21 cellular contexts compared by ENCODE assay signal in genomic region chr5:149724884-149725283, GRCh38. TPM values are rescaled to one million over a fixed set of nuclear protein-coding genes. Genes with fewer than 3 reads are reported as not detected.
DNase-seq lines count a peak whose midpoint lies in the region; ATAC-seq and TF ChIP-seq lines count a peak whose summit lies in the region.
"Had no signal": no experiment of that assay in that cellular context is flagged by ENCODE, and none has a peak within 500 bp of the region (broad histone marks: within the 10 kb centered on the region; RNA-seq: fewer than 3 reads in every experiment).

No MANE protein-coding gene starts in this region.

- H4K20me1 ChIP-seq in GM23338 (replicated peaks; ENCODE audit: insufficient read depth), result no peaks in the 10 kb centered on the region

- peak; percentile 37 for DNase-seq in activated CD8-positive, alpha-beta memory T cell treated with anti-CD3 and anti-CD28 coated beads, Interleukin-2, amount 50 U/mL, for 48 hours
- DNase-seq in activated CD8-positive, alpha-beta memory T cell treated with anti-CD3 and anti-CD28 coated beads, Interleukin-2, amount 50 U/mL, for 4 hours, result no peak
- no peak for DNase-seq in GM23338 (ENCODE audit: low spot score)
- no peak for DNase-seq in activated T-helper 2 cell treated with anti-CD3 and anti-CD28 coated beads, Interferon-gamma antibody, Interleukin-2, Interleukin-4, amounts not matched to agents 10 μg/mL and 5 μg/mL and 100 μg/mL, durations not matched to agents 14 hours and 24 hours and 36 hours (ENCODE audit: low spot score)
- DNase-seq in mucosa of gallbladder (ENCODE audit: low spot score), result peak; percentile 57
- no peak for DNase-seq in lower lobe of right lung
- no peak for DNase-seq in middle frontal gyrus (ENCODE audit: extremely low spot score, low spot score)
- DNase-seq in activated T-helper 1 cell treated with anti-CD3 and anti-CD28 coated beads, Interleukin-12 subunit alpha, Interleukin-12 subunit beta, Interleukin-2, Interleukin-4 antibody, amounts not matched to agents 30 ng/mL and 10 ng/mL and 1 ng/mL, durations not matched to agents 14 hours and 24 hours and 36 hours (ENCODE audit: low spot score), result no peak
- DNase-seq: activated effector memory CD4-positive, alpha-beta T cell treated with anti-CD3 and anti-CD28 coated beads, Interleukin-2, amount 50 U/mL, for 16 hours; esophagus squamous epithelium; GDM1; IMR-90; kidney glomerular epithelial cell; mesenchymal stem cell; natural killer cell; ovary; sigmoid colon; SJCRH30; WERI-Rb-1 had no signal

- peaks cover 6% of the 10 kb centered on the region; the same call in 2 of the 3 replicates for H3K4me1 Mint-ChIP-seq in GM23338
- H3K4me1 Mint-ChIP-seq in activated T-helper 2 cell treated with anti-CD3 and anti-CD28 coated beads, Interferon-gamma antibody, Interleukin-2, Interleukin-4, amounts not matched to agents 10 μg/mL and 5 μg/mL and 100 μg/mL, durations not matched to agents 14 hours and 24 hours and 36 hours (ENCODE audit: low read depth), result peaks cover 9% of the 10 kb centered on the region
- H3K4me1 Mint-ChIP-seq in activated T-helper 1 cell treated with anti-CD3 and anti-CD28 coated beads, Interleukin-12 subunit alpha, Interleukin-12 subunit beta, Interleukin-2, Interleukin-4 antibody, amounts not matched to agents 30 ng/mL and 10 ng/mL and 1 ng/mL, durations not matched to agents 14 hours and 24 hours and 36 hours (ENCODE audit: low read depth), result peaks cover 12% of the 10 kb centered on the region
- H3K4me1 Mint-ChIP-seq: natural killer cell had no signal

- no peak overlapping the region for H3K4me2 ChIP-seq in GM23338

- H3K4me3 ChIP-seq in GM23338, result no peak overlapping the region
- no peak overlapping the region for H3K4me3 ChIP-seq in lower lobe of right lung
- H3K4me3 ChIP-seq: esophagus squamous epithelium, ovary, sigmoid colon, SJCRH30 had no signal

- no peaks in the 10 kb centered on the region for H3K9me3 ChIP-seq in lower lobe of right lung
- H3K9me3 ChIP-seq: esophagus squamous epithelium, ovary, sigmoid colon, SJCRH30 had no signal

- H3K27ac Mint-ChIP-seq in GM23338, result no peak overlapping the region
- H3K27ac Mint-ChIP-seq in activated T-helper 2 cell treated with anti-CD3 and anti-CD28 coated beads, Interferon-gamma antibody, Interleukin-2, Interleukin-4, amounts not matched to agents 10 μg/mL and 5 μg/mL and 100 μg/mL, durations not matched to agents 14 hours and 24 hours and 36 hours, result peak overlapping the region; percentile 28
- H3K27ac Mint-ChIP-seq in activated T-helper 1 cell treated with anti-CD3 and anti-CD28 coated beads, Interleukin-12 subunit alpha, Interleukin-12 subunit beta, Interleukin-2, Interleukin-4 antibody, amounts not matched to agents 30 ng/mL and 10 ng/mL and 1 ng/mL, durations not matched to agents 14 hours and 24 hours and 36 hours, result no peak overlapping the region
- H3K27ac Mint-ChIP-seq: natural killer cell had no signal

- H3F3A ChIP-seq in GM23338 (replicated peaks; ENCODE audit: low read depth), result no peaks in the 10 kb centered on the region

- H3K36me3 ChIP-seq in GM23338 (ENCODE audit: insufficient read depth) (no peaks in the 10 kb centered on the region), lower lobe of right lung (no peaks in the 10 kb centered on the region)
- H3K36me3 ChIP-seq: esophagus squamous epithelium, ovary, sigmoid colon, SJCRH30, WERI-Rb-1 had no signal

- no peak for ATAC-seq in GM23338
- ATAC-seq in lower lobe of right lung, result no peak
- ATAC-seq: Panc1 had no signal

- intact Hi-C loops in activated T-helper 2 cell treated with anti-CD3 and anti-CD28 coated beads, Interferon-gamma antibody, Interleukin-2, Interleukin-4, amounts not matched to agents 10 μg/mL and 5 μg/mL and 100 μg/mL, durations not matched to agents 14 hours and 24 hours and 36 hours (cut with micrococcal nuclease), result no loop called here
- intact Hi-C loops in lower lobe of right lung (cut with DNase I), result no loop called here
- intact Hi-C loops in activated T-helper 1 cell treated with anti-CD3 and anti-CD28 coated beads, Interleukin-12 subunit alpha, Interleukin-12 subunit beta, Interleukin-2, Interleukin-4 antibody, amounts not matched to agents 30 ng/mL and 10 ng/mL and 1 ng/mL, durations not matched to agents 14 hours and 24 hours and 36 hours (cut with micrococcal nuclease), result no loop called here

- H3K27me3 Mint-ChIP-seq in GM23338 (ENCODE audit: insufficient read depth, low read depth, poor library complexity), result peaks cover 5% of the 10 kb centered on the region
- H3K27me3 Mint-ChIP-seq in activated T-helper 2 cell treated with anti-CD3 and anti-CD28 coated beads, Interferon-gamma antibody, Interleukin-2, Interleukin-4, amounts not matched to agents 10 μg/mL and 5 μg/mL and 100 μg/mL, durations not matched to agents 14 hours and 24 hours and 36 hours (ENCODE audit: low read depth), result peaks cover 13% of the 10 kb centered on the region
- peaks cover 6% of the 10 kb centered on the region for H3K27me3 Mint-ChIP-seq in activated T-helper 1 cell treated with anti-CD3 and anti-CD28 coated beads, Interleukin-12 subunit alpha, Interleukin-12 subunit beta, Interleukin-2, Interleukin-4 antibody, amounts not matched to agents 30 ng/mL and 10 ng/mL and 1 ng/mL, durations not matched to agents 14 hours and 24 hours and 36 hours (ENCODE audit: insufficient read depth)

- no peak overlapping the region for H3K27ac ChIP-seq in GM23338 (ENCODE audit: low read depth)
- H3K27ac ChIP-seq in lower lobe of right lung, result no peak overlapping the region
- H3K27ac ChIP-seq: esophagus squamous epithelium, ovary, sigmoid colon, SJCRH30, WERI-Rb-1 had no signal

- H3K4me1 ChIP-seq in GM23338 (ENCODE audit: insufficient read depth), result no peaks in the 10 kb centered on the region; the same call in 1 of the 2 replicates
- no peaks in the 10 kb centered on the region for H3K4me1 ChIP-seq in lower lobe of right lung
- H3K4me1 ChIP-seq: SJCRH30 had no signal

- TF ChIP-seq CTCF in GM23338 (conservative IDR thresholded peaks at IDR 0.05; ENCODE audit: low read depth in 2 of 2) (no peak), lower lobe of right lung (IDR thresholded peaks at IDR 0.05) (no peak)

- H2AFZ ChIP-seq in GM23338, result 0 out of 2 replicates have a peak overlapping the region, but pooled peaks have one; percentile 32

- no peaks in the 10 kb centered on the region; the same call in 2 of the 3 replicates for H3K9me3 Mint-ChIP-seq in GM23338
- H3K9me3 Mint-ChIP-seq in activated T-helper 2 cell treated with anti-CD3 and anti-CD28 coated beads, Interferon-gamma antibody, Interleukin-2, Interleukin-4, amounts not matched to agents 10 μg/mL and 5 μg/mL and 100 μg/mL, durations not matched to agents 14 hours and 24 hours and 36 hours, result no peaks in the 10 kb centered on the region
- H3K9me3 Mint-ChIP-seq in activated T-helper 1 cell treated with anti-CD3 and anti-CD28 coated beads, Interleukin-12 subunit alpha, Interleukin-12 subunit beta, Interleukin-2, Interleukin-4 antibody, amounts not matched to agents 30 ng/mL and 10 ng/mL and 1 ng/mL, durations not matched to agents 14 hours and 24 hours and 36 hours, result no peaks in the 10 kb centered on the region
- H3K9me3 Mint-ChIP-seq: natural killer cell had no signal

- no peaks in the 10 kb centered on the region; the same call in 2 of the 3 replicates for H3K36me3 Mint-ChIP-seq in GM23338 (ENCODE audit: low read depth)
- H3K36me3 Mint-ChIP-seq in activated T-helper 2 cell treated with anti-CD3 and anti-CD28 coated beads, Interferon-gamma antibody, Interleukin-2, Interleukin-4, amounts not matched to agents 10 μg/mL and 5 μg/mL and 100 μg/mL, durations not matched to agents 14 hours and 24 hours and 36 hours (ENCODE audit: low read depth), result no peaks in the 10 kb centered on the region
- H3K36me3 Mint-ChIP-seq in activated T-helper 1 cell treated with anti-CD3 and anti-CD28 coated beads, Interleukin-12 subunit alpha, Interleukin-12 subunit beta, Interleukin-2, Interleukin-4 antibody, amounts not matched to agents 30 ng/mL and 10 ng/mL and 1 ng/mL, durations not matched to agents 14 hours and 24 hours and 36 hours (ENCODE audit: low read depth), result no peaks in the 10 kb centered on the region
- H3K36me3 Mint-ChIP-seq: CD4-positive, CD25-positive, alpha-beta regulatory T cell; natural killer cell had no signal

- H3K79me2 ChIP-seq in GM23338 (replicated peaks; ENCODE audit: insufficient read depth), result no peaks in the 10 kb centered on the region

- H3K9me2 ChIP-seq in GM23338 (ENCODE audit: insufficient read depth), result no peaks in the 10 kb centered on the region

- H3K27me3 ChIP-seq in GM23338 (ENCODE audit: insufficient read depth) (peaks cover 9% of the 10 kb centered on the region; the same call in 1 of the 2 replicates), lower lobe of right lung (ENCODE audit: low read depth) (no peaks in the 10 kb centered on the region)
- H3K27me3 ChIP-seq: esophagus squamous epithelium, ovary, sigmoid colon had no signal

- no peak overlapping the region for H3K4me3 Mint-ChIP-seq in GM23338
- no peak overlapping the region for H3K4me3 Mint-ChIP-seq in activated T-helper 2 cell treated with anti-CD3 and anti-CD28 coated beads, Interferon-gamma antibody, Interleukin-2, Interleukin-4, amounts not matched to agents 10 μg/mL and 5 μg/mL and 100 μg/mL, durations not matched to agents 14 hours and 24 hours and 36 hours (ENCODE audit: low read depth)
- H3K4me3 Mint-ChIP-seq in activated T-helper 1 cell treated with anti-CD3 and anti-CD28 coated beads, Interleukin-12 subunit alpha, Interleukin-12 subunit beta, Interleukin-2, Interleukin-4 antibody, amounts not matched to agents 30 ng/mL and 10 ng/mL and 1 ng/mL, durations not matched to agents 14 hours and 24 hours and 36 hours, result no peak overlapping the region
- H3K4me3 Mint-ChIP-seq: CD4-positive, CD25-positive, alpha-beta regulatory T cell; natural killer cell had no signal

TF ChIP-seq in GM23338, 12 proteins besides CTCF, POLR2A, EP300 and RAD21:
- TF ChIP-seq ZNF114 (CRISPR knock-in tag; IDR thresholded peaks at IDR 0.05), result no peak

RNA-seq across cellular contexts. Expression of gene PPARGC1B, which starts 5.2 kb away (rescaled TPM):
- total RNA-seq in GM23338 (2014; rRNA removed; shearing (Covaris generic)), result 10.6 and 11.4 TPM in 2 replicates
- polyA plus RNA-seq in GM23338 (2016; fragmentation: Nextera tagmentation; extraction: Ambion mirVana), result 9.7 and 11.2 TPM in 2 replicates
- 7.1 and 8.5 TPM in 2 replicates for total RNA-seq in activated T-helper 2 cell treated with anti-CD3 and anti-CD28 coated beads, Interferon-gamma antibody, Interleukin-2, Interleukin-4, amounts not matched to agents 10 μg/mL and 5 μg/mL and 100 μg/mL, durations not matched to agents 14 hours and 24 hours and 36 hours
- total RNA-seq in mucosa of gallbladder (10.6 TPM), lower lobe of right lung (12.5 TPM)
- 10.6 and 11.1 TPM in 2 replicates for total RNA-seq in activated T-helper 1 cell treated with anti-CD3 and anti-CD28 coated beads, Interleukin-12 subunit alpha, Interleukin-12 subunit beta, Interleukin-2, Interleukin-4 antibody, amounts not matched to agents 30 ng/mL and 10 ng/mL and 1 ng/mL, durations not matched to agents 14 hours and 24 hours and 36 hours

Comparison
In these comparisons a context has a peak if more than half of its experiments do, and no peak if none do; other contexts are left out.
1. DNase-seq: peak in activated CD8-positive, alpha-beta memory T cell treated with anti-CD3 and anti-CD28 coated beads, Interleukin-2, amount 50 U/mL, for 48 hours (single experiment) and mucosa of gallbladder (single experiment); none in activated CD8-positive, alpha-beta memory T cell treated with anti-CD3 and anti-CD28 coated beads, Interleukin-2, amount 50 U/mL, for 4 hours (single experiment), GM23338 (single experiment), activated T-helper 2 cell treated with anti-CD3 and anti-CD28 coated beads, Interferon-gamma antibody, Interleukin-2, Interleukin-4, amounts not matched to agents 10 μg/mL and 5 μg/mL and 100 μg/mL, durations not matched to agents 14 hours and 24 hours and 36 hours (single experiment), lower lobe of right lung (single experiment), middle frontal gyrus (single experiment) and activated T-helper 1 cell treated with anti-CD3 and anti-CD28 coated beads, Interleukin-12 subunit alpha, Interleukin-12 subunit beta, Interleukin-2, Interleukin-4 antibody, amounts not matched to agents 30 ng/mL and 10 ng/mL and 1 ng/mL, durations not matched to agents 14 hours and 24 hours and 36 hours (single experiment).